16 cellular contexts compared by ENCODE assay signal in the genomic region with DNA sequence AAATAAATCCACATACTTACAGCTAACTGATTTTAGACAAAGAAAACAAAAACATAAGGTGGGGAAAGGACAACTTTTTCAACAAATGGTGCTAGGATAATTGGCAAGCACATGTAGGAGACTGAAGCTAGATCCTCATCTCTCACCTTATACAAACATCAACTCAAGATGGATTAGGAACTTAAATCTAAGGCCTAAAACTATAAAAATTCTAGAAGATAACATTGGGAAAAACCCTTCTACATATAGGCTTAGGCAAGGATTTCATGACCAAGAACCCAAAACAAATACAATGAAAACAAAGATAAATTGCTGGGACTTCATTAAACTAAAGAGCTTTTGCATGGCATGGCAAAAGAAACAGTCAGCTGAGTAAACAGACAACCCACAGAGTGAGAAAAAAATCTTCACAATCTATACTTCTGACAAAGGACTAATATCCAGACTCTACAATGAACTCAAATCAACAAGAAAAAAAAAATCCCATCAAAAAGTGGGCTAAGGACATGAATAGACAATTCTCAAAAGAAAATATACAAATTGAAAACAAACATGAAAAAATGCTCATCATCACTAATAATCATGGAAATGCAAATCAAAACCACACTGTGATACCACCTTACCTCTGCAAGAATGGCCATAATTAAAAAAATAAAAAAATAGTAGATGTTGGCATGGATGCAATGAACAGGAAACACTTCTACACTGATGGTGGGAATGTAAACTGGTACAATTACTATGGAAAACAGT. TPM values are rescaled to one million over a fixed set of nuclear protein-coding genes. Genes with fewer than 3 reads are reported as not detected.
A peak's percentile ranks its signal among the peaks of the same experiment; 100 is the strongest.
DNase-seq lines count a peak whose midpoint lies in the region; ATAC-seq and TF ChIP-seq lines count a peak whose summit lies in the region.
"Had no signal": no experiment of that assay in that cellular context is flagged by ENCODE, and none has a peak within 500 bp of the region (broad histone marks: within the 10 kb centered on the region; RNA-seq: fewer than 3 reads in every experiment).

No MANE protein-coding gene starts in this region.

- DNase-seq in NCI-H748 (lab: John Stamatoyannopoulos, UW; ENCODE audit: unreplicated experiment) = peak; percentile 36
- DNase-seq in NCI-H748 treated with DMSO at 0.1 percent for 48 hours (lab: John Stamatoyannopoulos, UW) = no peak
- peak; percentile 50 for DNase-seq in NCI-H146 (lab: John Stamatoyannopoulos, UW)
- DNase-seq in NCI-H69 (lab: John Stamatoyannopoulos, UW) = peak; percentile 6
- no peak for DNase-seq in right lobe of liver
- no peak for DNase-seq in tibial nerve (ENCODE audit: low spot score in 2 of 2)
- DNase-seq: BE2C; CD4-positive, alpha-beta memory T cell; DMS153; GF-D8 had no signal

- H3K36me3 ChIP-seq in right lobe of liver (peaks cover 0 to 44% (median 21%) of the 10 kb centered on the region in 4 donors), tibial nerve (no peaks in the 10 kb centered on the region)
- H3K36me3 ChIP-seq: BE2C had no signal

- H3K27me3 ChIP-seq in right lobe of liver (no peaks in the 10 kb centered on the region), tibial nerve (no peaks in the 10 kb centered on the region)
- H3K27me3 ChIP-seq: BE2C had no signal

- intact Hi-C loops in right lobe of liver (cut with DNase I) = no loop called here

- H3K27ac ChIP-seq in right lobe of liver (no peak overlapping the region), tibial nerve (no peak overlapping the region)
- H3K27ac ChIP-seq: A549, C4-2B, HL-60 had no signal

- ATAC-seq in right lobe of liver = peak in 3 of 4 donors; percentile 5 to 21 (median 8)
- ATAC-seq in HG02840 (IDR thresholded peaks at IDR 0.05; ENCODE audit: low FRiP score, unreplicated experiment) = no peak
- ATAC-seq: A549, HCT116 had no signal

- TF ChIP-seq POLR2A in right lobe of liver (IDR thresholded peaks at IDR 0.05) = peak; percentile 80
- no peak for TF ChIP-seq POLR2A in tibial nerve (IDR thresholded peaks at IDR 0.05)

- no peaks in the 10 kb centered on the region for H3K4me1 ChIP-seq in right lobe of liver
- H3K4me1 ChIP-seq in tibial nerve = no peaks in the 10 kb centered on the region
- H3K4me1 ChIP-seq: A549, BE2C had no signal

- H3K9me3 ChIP-seq in right lobe of liver (no peaks in the 10 kb centered on the region), tibial nerve (no peaks in the 10 kb centered on the region)
- H3K9me3 ChIP-seq: A549, BE2C had no signal

- TF ChIP-seq CTCF in right lobe of liver (IDR thresholded peaks at IDR 0.05) (peak in 1 of 4 donors; percentile 4), tibial nerve (IDR thresholded peaks at IDR 0.05) (no peak)

- no peak overlapping the region for H3K4me3 ChIP-seq in right lobe of liver
- no peak overlapping the region for H3K4me3 ChIP-seq in tibial nerve
- H3K4me3 ChIP-seq: A549 had no signal

- no peak for TF ChIP-seq EP300 in tibial nerve (IDR thresholded peaks at IDR 0.05)

RNA-seq across cellular contexts. Expression of a gene that starts 14.1 kb away (rescaled TPM):
- total RNA-seq in right lobe of liver (1 to 10 TPM in 4 of 6 experiments, under 1 TPM in 1, not detected in 1; 0.78 to 3.8 (median 3.4) TPM), tibial nerve (not detected)
- total RNA-seq: CD4-positive, alpha-beta memory T cell had no signal

RNA-seq across cellular contexts. Expression of a gene that starts 17.8 kb away (rescaled TPM):
- total RNA-seq in right lobe of liver = over 10,000 TPM; 46,361 to 117,834 (median 75,397) TPM
- total RNA-seq in tibial nerve = 1 to 10 TPM in 3 of 4 donors, not detected in 1; 1.7 to 2.4 (median 2.4) TPM
- total RNA-seq: CD4-positive, alpha-beta memory T cell; H4 had no signal

RNA-seq across cellular contexts. Expression of a gene that starts 59.7 kb away (rescaled TPM):
- total RNA-seq in right lobe of liver (100 to 1,000 TPM; 129 to 320 (median 169) TPM), tibial nerve (not detected)
- total RNA-seq: CD4-positive, alpha-beta memory T cell; H4 had no signal

Comparison
In these comparisons a context has a peak if more than half of its experiments do, and no peak if none do; other contexts are left out.
1. DNase-seq: peak in NCI-H748 (single experiment), NCI-H146 (single experiment) and NCI-H69 (single experiment); none in NCI-H748 treated with DMSO at 0.1 percent for 48 hours (single experiment), right lobe of liver (0 of 3) and tibial nerve (0 of 2).
2. RNA of a gene that starts 17.8 kb away (total RNA-seq): 46,361 to 117,834 TPM in right lobe of liver; 1.7 to 2.4 TPM in tibial nerve; every median in the first group is over 1,000 times any median in the second.
3. RNA of a gene that starts 59.7 kb away (total RNA-seq): 129 to 320 TPM in right lobe of liver; not detected in tibial nerve; every median in the first group is over 100 times any median in the second.